ENCODE assay signal across 10 cellular contexts in genomic region chr3:188390347-188390718, GRCh38.
A peak's percentile ranks its signal among the peaks of the same experiment; 100 is the strongest.
DNase-seq lines count a peak whose midpoint lies in the region; ATAC-seq, FAIRE-seq and TF ChIP-seq lines count a peak whose summit lies in the region.
"Had no signal": no experiment of that assay in that cellular context is flagged by ENCODE, and none has a peak within 500 bp of the region (broad histone marks: within the 10 kb centered on the region; RNA-seq: fewer than 3 reads in every experiment).

No MANE protein-coding gene starts in this region.

- no peak for FAIRE-seq in kidney (lab: Jason Lieb, UNC)

- H3K4me3 ChIP-seq in kidney (ENCODE audit: low read length in 2 of 2) (no peak overlapping the region), WERI-Rb-1 (ENCODE audit: low read depth, low read length) (no peak overlapping the region)

- peak overlapping the region; percentile 92 for H3K27ac Mint-ChIP-seq in stimulated activated naive CD8-positive, alpha-beta T cell treated with anti-CD3 and anti-CD28 coated beads, Interleukin-15, Interleukin-2, amounts not matched to agents 100 ng/mL and 50 ng/mL, for 24 hours
- H3K27ac Mint-ChIP-seq in IgD-negative memory B cell = peak overlapping the region; percentile 95 to 96 (median 96)

- H3K4me1 ChIP-seq in kidney (ENCODE audit: control insufficient read depth in 1 of 2, insufficient read depth in 1 of 2, low read depth in 1 of 2, low read length in 2 of 2) = peaks cover 10 to 17% of the 10 kb centered on the region in 2 donors

- H3K27me3 Mint-ChIP-seq in stimulated activated naive CD8-positive, alpha-beta T cell treated with anti-CD3 and anti-CD28 coated beads, Interleukin-15, Interleukin-2, amounts not matched to agents 100 ng/mL and 50 ng/mL, for 24 hours = no peaks in the 10 kb centered on the region
- H3K27me3 Mint-ChIP-seq in IgD-negative memory B cell = no peaks in the 10 kb centered on the region

- ATAC-seq in stimulated activated naive CD8-positive, alpha-beta T cell treated with anti-CD3 and anti-CD28 coated beads, Interleukin-15, Interleukin-2, amounts not matched to agents 100 U/mL and 50 U/mL, for 24 hours = no peak
- ATAC-seq: HCT116 had no signal

- H3K4me3 Mint-ChIP-seq in stimulated activated naive CD8-positive, alpha-beta T cell treated with anti-CD3 and anti-CD28 coated beads, Interleukin-15, Interleukin-2, amounts not matched to agents 100 ng/mL and 50 ng/mL, for 24 hours = peak overlapping the region; percentile 64
- peak overlapping the region; percentile 51 to 83 (median 77) for H3K4me3 Mint-ChIP-seq in IgD-negative memory B cell

- peak overlapping the region in 1 of 2 donors; percentile 10 for H3K27ac ChIP-seq in kidney (ENCODE audit: low read depth in 2 of 2, low read length in 2 of 2)
- H3K27ac ChIP-seq in WERI-Rb-1 = no peak overlapping the region

- H3K36me3 Mint-ChIP-seq in stimulated activated naive CD8-positive, alpha-beta T cell treated with anti-CD3 and anti-CD28 coated beads, Interleukin-15, Interleukin-2, amounts not matched to agents 100 ng/mL and 50 ng/mL, for 24 hours (ENCODE audit: low read depth) = peaks cover 3% of the 10 kb centered on the region
- peaks cover 5% of the 10 kb centered on the region for H3K36me3 Mint-ChIP-seq in IgD-negative memory B cell

- TF ChIP-seq CTCF in kidney (IDR thresholded peaks at IDR 0.05; ENCODE audit: borderline replicate concordance, extremely low read depth, insufficient read depth) (no peak), WERI-Rb-1 (IDR thresholded peaks at IDR 0.05; ENCODE audit: low read depth, low read length) (no peak)

- H3K9me3 Mint-ChIP-seq in stimulated activated naive CD8-positive, alpha-beta T cell treated with anti-CD3 and anti-CD28 coated beads, Interleukin-15, Interleukin-2, amounts not matched to agents 100 ng/mL and 50 ng/mL, for 24 hours = no peaks in the 10 kb centered on the region
- no peaks in the 10 kb centered on the region for H3K9me3 Mint-ChIP-seq in IgD-negative memory B cell

- peak overlapping the region in 1 of 2 donors; percentile 19 for H3K9ac ChIP-seq in kidney (ENCODE audit: low read length in 2 of 2)

- intact Hi-C loops in kidney (cut with DNase I) = no loop called here

- H3K36me3 ChIP-seq in kidney (ENCODE audit: control insufficient read depth in 1 of 2, insufficient read depth in 2 of 2, low read length in 2 of 2) (no peaks in the 10 kb centered on the region), WERI-Rb-1 (no peaks in the 10 kb centered on the region)

- no peak for DNase-seq in stimulated activated naive CD8-positive, alpha-beta T cell treated with anti-CD3 and anti-CD28 coated beads, Interleukin-15, Interleukin-2, amounts not matched to agents 100 U/mL and 50 U/mL, for 24 hours
- DNase-seq in kidney (peak; percentile 29), amygdala (lab: John Stamatoyannopoulos, UW) (no peak), WERI-Rb-1 (no peak), AG08396 (ENCODE audit: low spot score) (no peak)
- no peak for DNase-seq in stimulated activated CD4-positive, alpha-beta T cell treated with anti-CD3 and anti-CD28 coated beads, Interleukin-4, amount 100 ng/mL, for 1 hour
- DNase-seq: NK-92 treated with Interleukin-12 subunit alpha and Interleukin-12 subunit beta, amount 100 ng/mL, for 24 hours had no signal

- no peaks in the 10 kb centered on the region for H3K9me3 ChIP-seq in kidney (ENCODE audit: control insufficient read depth in 1 of 2, low read length in 2 of 2)
- no peaks in the 10 kb centered on the region for H3K9me3 ChIP-seq in WERI-Rb-1 (ENCODE audit: severe bottlenecking)

- peaks cover 59% of the 10 kb centered on the region for H3K4me1 Mint-ChIP-seq in stimulated activated naive CD8-positive, alpha-beta T cell treated with anti-CD3 and anti-CD28 coated beads, Interleukin-15, Interleukin-2, amounts not matched to agents 100 ng/mL and 50 ng/mL, for 24 hours (ENCODE audit: low read depth)
- peaks cover 41 to 54% (median 43%) of the 10 kb centered on the region in 3 donors for H3K4me1 Mint-ChIP-seq in IgD-negative memory B cell

- H3K27me3 ChIP-seq in WERI-Rb-1 (ENCODE audit: insufficient read depth, low read depth, severe bottlenecking) = no peaks in the 10 kb centered on the region
